Comparison of ENCODE assay signal across 22 cellular contexts in the genomic region with DNA sequence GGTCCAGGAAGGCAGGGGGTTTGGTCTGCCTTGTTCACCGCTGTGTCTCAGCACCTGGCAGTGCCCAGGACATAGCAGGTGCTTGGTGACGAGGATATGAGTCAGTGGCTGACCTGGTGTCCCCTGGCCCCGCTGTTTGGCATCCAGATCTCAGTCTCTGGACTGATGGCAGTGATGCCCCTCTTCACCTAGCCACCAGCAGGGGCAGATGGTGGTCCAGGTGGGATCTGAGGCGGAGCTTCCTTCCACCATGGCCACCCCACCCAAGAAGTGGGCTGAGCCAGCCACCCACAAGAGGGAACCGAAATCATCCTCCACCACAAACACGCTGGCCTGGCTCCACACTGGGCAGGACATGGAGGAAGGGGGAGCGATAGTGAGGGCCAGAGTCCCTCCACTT. TPM values are rescaled to one million over a fixed set of nuclear protein-coding genes. Genes with fewer than 3 reads are reported as not detected.
A peak's percentile ranks its signal among the peaks of the same experiment; 100 is the strongest.
DNase-seq lines count a peak whose midpoint lies in the region; ATAC-seq and TF ChIP-seq lines count a peak whose summit lies in the region.
"Had no signal": no experiment of that assay in that cellular context is flagged by ENCODE, and none has a peak within 500 bp of the region (broad histone marks: within the 10 kb centered on the region; RNA-seq: fewer than 3 reads in every experiment).

No MANE protein-coding gene starts in this region.

- peaks cover 21% of the 10 kb centered on the region for H3K4me1 ChIP-seq in PC-9 (replicated peaks; ENCODE audit: insufficient read depth)
- no peaks in the 10 kb centered on the region for H3K4me1 ChIP-seq in body of pancreas

- ATAC-seq in esophagus mucosa, result peak; percentile 29
- peak; percentile 79 for ATAC-seq in stimulated activated memory B cell treated with anti-CD40 and anti-IgM and Interleukin-4, amounts not matched to agents 10 μg/mL and 1 μg/mL and 100 μg/mL, for 72 hours
- no peak for ATAC-seq in body of pancreas
- ATAC-seq in GM21367 (IDR thresholded peaks at IDR 0.05; ENCODE audit: unreplicated experiment), result no peak
- ATAC-seq: activated CD8-positive, alpha-beta T cell treated with anti-CD3 and anti-CD28 coated beads for 36 hours; CD8-positive, alpha-beta T cell had no signal

- peaks cover 13% of the 10 kb centered on the region for H3K4me1 Mint-ChIP-seq in stimulated activated memory B cell treated with anti-CD40 and anti-IgM and Interleukin-4, amounts not matched to agents 10 μg/mL and 1 μg/mL and 100 μg/mL, for 72 hours

- no peaks in the 10 kb centered on the region for H3K27me3 ChIP-seq in PC-9 (ENCODE audit: insufficient read depth, low read depth)
- no peaks in the 10 kb centered on the region for H3K27me3 ChIP-seq in body of pancreas
- H3K27me3 ChIP-seq: spleen had no signal

- POLR2A ChIA-PET in PC-9 (lab: Charles Lee; ENCODE audit: unreplicated experiment), result no interaction called here

- in situ Hi-C loops in GM13976 (cut with MboI; ENCODE audit: low sequenced_read_pairs, unreplicated experiment), result loop anchor here (10.0 kb wide), 1 partner anchor 135 kb away; no protein-coding TSS in a partner anchor

- no peak overlapping the region for H3K27ac Mint-ChIP-seq in stimulated activated memory B cell treated with anti-CD40 and anti-IgM and Interleukin-4, amounts not matched to agents 10 μg/mL and 1 μg/mL and 100 μg/mL, for 72 hours
- H3K27ac Mint-ChIP-seq: activated CD8-positive, alpha-beta T cell treated with anti-CD3 and anti-CD28 coated beads for 36 hours; CD8-positive, alpha-beta T cell; stimulated activated naive CD8-positive, alpha-beta T cell treated with anti-CD3 and anti-CD28 coated beads, Interleukin-15, Interleukin-2, amounts not matched to agents 100 ng/mL and 50 ng/mL, for 24 hours had no signal

- TF ChIP-seq POLR2A in body of pancreas (IDR thresholded peaks at IDR 0.05), result no peak

- TF ChIP-seq CTCF in GM13976 (IDR thresholded peaks at IDR 0.05; ENCODE audit: borderline replicate concordance, control extremely low read depth, extremely low read depth, insufficient read depth, missing control alignments), result no peak
- no peak for TF ChIP-seq CTCF in PC-9 (conservative IDR thresholded peaks at IDR 0.05)
- no peak for TF ChIP-seq CTCF in body of pancreas (IDR thresholded peaks at IDR 0.05)

- BruUV-seq in PC-9 (replicated peaks; lab: Mats Ljungman, UMichigan), result no TSS peak

- peak overlapping the region; percentile 4 for H3K4me3 Mint-ChIP-seq in stimulated activated memory B cell treated with anti-CD40 and anti-IgM and Interleukin-4, amounts not matched to agents 10 μg/mL and 1 μg/mL and 100 μg/mL, for 72 hours
- H3K4me3 Mint-ChIP-seq: activated CD8-positive, alpha-beta T cell treated with anti-CD3 and anti-CD28 coated beads for 36 hours; CD8-positive, alpha-beta T cell; stimulated activated naive CD8-positive, alpha-beta T cell treated with anti-CD3 and anti-CD28 coated beads, Interleukin-15, Interleukin-2, amounts not matched to agents 100 ng/mL and 50 ng/mL, for 24 hours had no signal

- DNase-seq in GM13976 (ENCODE audit: low spot score) (peak; percentile 10), PC-9 (peak in 1 of 2 experiments; percentile 71), body of pancreas (no peak), T-helper 1 cell (no peak)
- DNase-seq: activated CD4-positive, CD25-positive, alpha-beta regulatory T cell treated with anti-CD3 and anti-CD28 coated beads, Interleukin-2, amount 50 U/mL, for 72 hours; activated CD8-positive, alpha-beta T cell treated with anti-CD3 and anti-CD28 coated beads for 36 hours; activated effector memory CD4-positive, alpha-beta T cell treated with anti-CD3 and anti-CD28 coated beads, Interleukin-2, amount 50 U/mL, for 16 hours; activated T-cell treated with anti-CD3 and anti-CD28 coated beads for 4 hours; CD8-positive, alpha-beta T cell; GDM1; kidney glomerular epithelial cell; NCI-H1105 treated with DMSO at 0.1 percent for 48 hours; NCI-H2029; NCI-H2227 treated with DMSO at 0.1 percent for 48 hours; occipital lobe; retina; spleen; stimulated activated CD4-positive, alpha-beta T cell treated with anti-CD3 and anti-CD28 coated beads, Interleukin-2, amount 100 ng/mL, for 48 hours had no signal

- H3K9me2 ChIP-seq in PC-9 (ENCODE audit: insufficient read depth), result no peaks in the 10 kb centered on the region

- 72 to 84% methylated on average over 5 to 7 of the region's 7 CpGs for WGBS in body of pancreas, 2 donors

- no peak overlapping the region for H3K4me3 ChIP-seq in PC-9
- no peak overlapping the region for H3K4me3 ChIP-seq in body of pancreas
- H3K4me3 ChIP-seq: spleen had no signal

- H3K9me3 Mint-ChIP-seq in stimulated activated memory B cell treated with anti-CD40 and anti-IgM and Interleukin-4, amounts not matched to agents 10 μg/mL and 1 μg/mL and 100 μg/mL, for 72 hours, result no peaks in the 10 kb centered on the region
- H3K9me3 Mint-ChIP-seq: activated CD8-positive, alpha-beta T cell treated with anti-CD3 and anti-CD28 coated beads for 36 hours; CD8-positive, alpha-beta T cell; stimulated activated naive CD8-positive, alpha-beta T cell treated with anti-CD3 and anti-CD28 coated beads, Interleukin-15, Interleukin-2, amounts not matched to agents 100 ng/mL and 50 ng/mL, for 24 hours had no signal

- H3K36me3 ChIP-seq in PC-9 (ENCODE audit: low read depth) (no peaks in the 10 kb centered on the region), body of pancreas (replicated peaks in 1 of 2; ENCODE audit: insufficient read depth in 1 of 2, low read depth in 2 of 2) (no peaks in the 10 kb centered on the region)
- H3K36me3 ChIP-seq: spleen had no signal

- H3K9me3 ChIP-seq in PC-9 (ENCODE audit: insufficient read depth, low read depth) (no peaks in the 10 kb centered on the region), body of pancreas (no peaks in the 10 kb centered on the region)
- H3K9me3 ChIP-seq: spleen had no signal

- H3K4me2 ChIP-seq in PC-9, result peak overlapping the region; percentile 11; the same call in 1 of the 2 replicates

- no peaks in the 10 kb centered on the region for H3K27me3 Mint-ChIP-seq in stimulated activated memory B cell treated with anti-CD40 and anti-IgM and Interleukin-4, amounts not matched to agents 10 μg/mL and 1 μg/mL and 100 μg/mL, for 72 hours
- H3K27me3 Mint-ChIP-seq: activated CD8-positive, alpha-beta T cell treated with anti-CD3 and anti-CD28 coated beads for 36 hours had no signal

- no peaks in the 10 kb centered on the region for H3K79me2 ChIP-seq in PC-9 (ENCODE audit: low read depth)

- no peaks in the 10 kb centered on the region for H3F3A ChIP-seq in PC-9 (ENCODE audit: insufficient read depth, low read depth)

- H4K20me1 ChIP-seq in PC-9 (ENCODE audit: insufficient read depth), result no peaks in the 10 kb centered on the region

- no peak overlapping the region for H2AFZ ChIP-seq in PC-9

- CTCF ChIA-PET in PC-9 (lab: Charles Lee), result no interaction called here

- intact Hi-C loops in PC-9 (cut with micrococcal nuclease; ENCODE audit: unreplicated experiment), result no loop called here
- intact Hi-C loops in body of pancreas (cut with DNase I), result no loop called here

- H3K27ac ChIP-seq in PC-9 (no peak overlapping the region), body of pancreas (no peak overlapping the region)
- H3K27ac ChIP-seq: spleen had no signal

- H3K36me3 Mint-ChIP-seq in stimulated activated memory B cell treated with anti-CD40 and anti-IgM and Interleukin-4, amounts not matched to agents 10 μg/mL and 1 μg/mL and 100 μg/mL, for 72 hours, result no peaks in the 10 kb centered on the region
- H3K36me3 Mint-ChIP-seq: CD8-positive, alpha-beta T cell had no signal

RNA-seq across cellular contexts. Expression of a gene that starts 16.1 kb away (rescaled TPM):
- total RNA-seq in PC-9 (2021) (4.8 and 6.5 TPM in 2 replicates), esophagus mucosa (1.8 TPM), body of pancreas (10 to 100 TPM; 23.1 to 41.9 TPM)

RNA-seq across cellular contexts. Expression of a gene that starts 20.7 kb away (rescaled TPM):
- 26.2 and 28.5 TPM in 2 replicates for total RNA-seq in PC-9 (2021)
- 9.2 TPM for total RNA-seq in esophagus mucosa
- total RNA-seq in body of pancreas, result 10 to 100 TPM; 20.4 to 31.4 TPM

Comparison
In these comparisons a context has a peak if more than half of its experiments do, and no peak if none do; other contexts are left out.
1. ATAC-seq: peak in esophagus mucosa (single experiment) and stimulated activated memory B cell treated with anti-CD40 and anti-IgM and Interleukin-4, amounts not matched to agents 10 μg/mL and 1 μg/mL and 100 μg/mL, for 72 hours (single experiment); none in body of pancreas (single experiment) and GM21367 (single experiment).